9 cellular contexts compared by ENCODE assay signal in genomic region chr6:26064619-26065257, GRCh38. TPM values are rescaled to one million over a fixed set of nuclear protein-coding genes. Genes with fewer than 3 reads are reported as not detected.
DNase-seq lines count a peak whose midpoint lies in the region; ATAC-seq, FAIRE-seq and TF ChIP-seq lines count a peak whose summit lies in the region.
"Had no signal": no experiment of that assay in that cellular context is flagged by ENCODE, and none has a peak within 500 bp of the region (broad histone marks: within the 10 kb centered on the region; RNA-seq: fewer than 3 reads in every experiment).

No MANE protein-coding gene starts in this region.

- no peak for TF ChIP-seq POLR2A in ovary (IDR thresholded peaks at IDR 0.05)

- CTCF ChIA-PET in activated CD8-positive, alpha-beta memory T cell treated with anti-CD3 and anti-CD28 coated beads, Interleukin-2, amount 10 ng/mL, durations not matched to agents 7 days and 5 days (lab: Charles Lee), result interaction anchor here (1.5 to 19.6 kb wide), 5 partner anchors 16 to 152 kb away, joined by 3 to 566 read pairs (median 10); partner anchors contain the start of gene HFE

- no peak overlapping the region for H3K27ac Mint-ChIP-seq in activated CD8-positive, alpha-beta memory T cell treated with anti-CD3 and anti-CD28 coated beads, Interleukin-2, amount 10 ng/mL, durations not matched to agents 7 days and 5 days

- no peaks in the 10 kb centered on the region for H3K27me3 ChIP-seq in ovary

- no peak for TF ChIP-seq EP300 in ovary (IDR thresholded peaks at IDR 0.05)

- TF ChIP-seq CTCF in fibroblast of the aortic adventitia (IDR thresholded peaks at IDR 0.05; ENCODE audit: insufficient read depth, low read length) (peak; percentile 80), ovary (IDR thresholded peaks at IDR 0.05) (peak in 2 of 3 donors; percentile 55 to 58)

- peak; percentile 74 for ATAC-seq in activated CD8-positive, alpha-beta memory T cell treated with anti-CD3 and anti-CD28 coated beads, Interleukin-2, amount 10 ng/mL, durations not matched to agents 7 days and 5 days
- no peak for ATAC-seq in GM21423 (IDR thresholded peaks at IDR 0.05; ENCODE audit: unreplicated experiment)

- peaks cover 1% of the 10 kb centered on the region for H3K36me3 Mint-ChIP-seq in activated CD8-positive, alpha-beta memory T cell treated with anti-CD3 and anti-CD28 coated beads, Interleukin-2, amount 10 ng/mL, durations not matched to agents 7 days and 5 days

- H3K4me3 ChIP-seq in fibroblast of the aortic adventitia (ENCODE audit: low read depth, low read length) (no peak overlapping the region), ovary (no peak overlapping the region)
- H3K4me3 ChIP-seq: HAP-1 had no signal

- H3K27ac ChIP-seq in ovary, result no peak overlapping the region

- no peaks in the 10 kb centered on the region for H3K36me3 ChIP-seq in ovary
- H3K36me3 ChIP-seq: HAP-1 had no signal

- 28 to 31% (median 31%) methylated on average over 10 of the region's 10 CpGs for WGBS in ovary, 3 donors

- no peaks in the 10 kb centered on the region for H3K9me3 ChIP-seq in ovary
- H3K9me3 ChIP-seq: HAP-1 had no signal

- H3K4me1 ChIP-seq in ovary (ENCODE audit: insufficient read depth), result no peaks in the 10 kb centered on the region

- intact Hi-C loops in ovary (cut with DNase I), result loop anchor here in 2 of 4 donors (1.0 to 2.0 kb wide), 2 partner anchors 30 to 33 kb away; no protein-coding TSS in a partner anchor

- DNase-seq in AML-193 (lab: John Stamatoyannopoulos, UW) (peak; percentile 76 to 77), GM19239 (ENCODE audit: insufficient read length, low spot score) (no peak), NCI-H460 (ENCODE audit: extremely low read depth, low read depth) (peak; percentile 45), fibroblast of the aortic adventitia (ENCODE audit: low read depth) (peak; percentile 69), ovary (no peak), GM19238 (ENCODE audit: insufficient read length, low spot score) (no peak)
- DNase-seq in activated CD8-positive, alpha-beta memory T cell treated with anti-CD3 and anti-CD28 coated beads, Interleukin-2, amount 10 ng/mL, durations not matched to agents 7 days and 5 days, result peak; percentile 56

- peaks cover 26% of the 10 kb centered on the region for H3K27me3 Mint-ChIP-seq in activated CD8-positive, alpha-beta memory T cell treated with anti-CD3 and anti-CD28 coated beads, Interleukin-2, amount 10 ng/mL, durations not matched to agents 7 days and 5 days

- peak; percentile 95 for FAIRE-seq in GM19239 (lab: Jason Lieb, UNC)

- no peak overlapping the region for H3K4me3 Mint-ChIP-seq in activated CD8-positive, alpha-beta memory T cell treated with anti-CD3 and anti-CD28 coated beads, Interleukin-2, amount 10 ng/mL, durations not matched to agents 7 days and 5 days

- H3K9me3 Mint-ChIP-seq in activated CD8-positive, alpha-beta memory T cell treated with anti-CD3 and anti-CD28 coated beads, Interleukin-2, amount 10 ng/mL, durations not matched to agents 7 days and 5 days (ENCODE audit: low read depth), result no peaks in the 10 kb centered on the region

- H3K4me1 Mint-ChIP-seq in activated CD8-positive, alpha-beta memory T cell treated with anti-CD3 and anti-CD28 coated beads, Interleukin-2, amount 10 ng/mL, durations not matched to agents 7 days and 5 days, result peaks cover 20% of the 10 kb centered on the region

RNA-seq across cellular contexts. Expression of gene HFE, which starts 22.5 kb away (rescaled TPM):
- total RNA-seq in NCI-H460 (2014; rRNA removed; shearing (Covaris generic)), result 11.5 and 14.5 TPM in 2 replicates
- polyA plus RNA-seq in NCI-H460 (2014; cell fraction: nucleus; rRNA removed), result 15.3 and 21.5 TPM in 2 replicates
- 1 to 10 TPM; 1.6 to 3.4 TPM for total RNA-seq in activated CD8-positive, alpha-beta memory T cell treated with anti-CD3 and anti-CD28 coated beads, Interleukin-2, amount 10 ng/mL, durations not matched to agents 7 days and 5 days
- total RNA-seq in fibroblast of the aortic adventitia (ENCODE audit: low replicate concordance) (7.4 and 9.0 TPM in 2 replicates), ovary (1 to 10 TPM; 3.6 to 9.0 (median 7.4) TPM)
- polyA plus RNA-seq in ovary, result 10 to 100 TPM in 1 of 2 donors, 1 to 10 TPM in 1; 5.8 to 25.8 TPM

Comparison
In these comparisons a context has a peak if more than half of its experiments do, and no peak if none do; other contexts are left out.
1. DNase-seq: peak in AML-193 (2 of 2), NCI-H460 (single experiment), activated CD8-positive, alpha-beta memory T cell treated with anti-CD3 and anti-CD28 coated beads, Interleukin-2, amount 10 ng/mL, durations not matched to agents 7 days and 5 days (single experiment) and fibroblast of the aortic adventitia (single experiment); none in GM19239 (single experiment), ovary (0 of 5) and GM19238 (single experiment).